Comparison of ENCODE assay signal across 23 cellular contexts in genomic region chr7:19294629-19295028, GRCh38.
A peak's percentile ranks its signal among the peaks of the same experiment; 100 is the strongest.
DNase-seq lines count a peak whose midpoint lies in the region; ATAC-seq and TF ChIP-seq lines count a peak whose summit lies in the region.
"Had no signal": no experiment of that assay in that cellular context is flagged by ENCODE, and none has a peak within 500 bp of the region (broad histone marks: within the 10 kb centered on the region; RNA-seq: fewer than 3 reads in every experiment).

No MANE protein-coding gene starts in this region.

- intact Hi-C loops in body of pancreas (cut with DNase I) = no loop called here

- H3K27me3 Mint-ChIP-seq in activated naive CD4-positive, alpha-beta T cell treated with anti-CD3 and anti-CD28 coated beads, Interleukin-2, amount 50 U/mL, for 24 hours = no peaks in the 10 kb centered on the region
- H3K27me3 Mint-ChIP-seq: activated CD4-positive, alpha-beta memory T cell treated with anti-CD3 and anti-CD28 coated beads for 36 hours; activated naive CD8-positive, alpha-beta T cell; activated T-cell treated with anti-CD3 and anti-CD28 coated beads, Interleukin-2, amount 50 U/mL, for 24 hours; CD4-positive, CD25-positive, alpha-beta regulatory T cell; memory B cell had no signal

- no peak for DNase-seq in activated naive CD4-positive, alpha-beta T cell (lab: John Stamatoyannopoulos, UW)
- DNase-seq in NCI-H2171 treated with DMSO at 0.1 percent for 48 hours (lab: John Stamatoyannopoulos, UW) = peak; percentile 65
- peak; percentile 38 for DNase-seq in fibroblast of the aortic adventitia (ENCODE audit: low read depth)
- no peak for DNase-seq in activated CD4-positive, CD25-positive, alpha-beta regulatory T cell treated with anti-CD3 and anti-CD28 coated beads, Interleukin-2, amount 50 U/mL, for 72 hours
- no peak for DNase-seq in body of pancreas
- DNase-seq: 8988T; activated CD4-positive, alpha-beta memory T cell treated with anti-CD3 and anti-CD28 coated beads for 36 hours; activated T-cell treated with anti-CD3 and anti-CD28 coated beads, Interleukin-2, amount 50 U/mL, for 24 hours; CD4-positive, CD25-positive, alpha-beta regulatory T cell; DMS79 treated with DMSO at 0.1 percent for 48 hours; heart right ventricle; KBM-7; NCI-H226; stimulated activated naive CD4-positive, alpha-beta T cell treated with Interleukin-2 at 50 U/mL for 16 hours; upper lobe of left lung had no signal

- H3K27ac Mint-ChIP-seq in activated naive CD4-positive, alpha-beta T cell treated with anti-CD3 and anti-CD28 coated beads, Interleukin-2, amount 50 U/mL, for 24 hours = peak overlapping the region; percentile 5
- H3K27ac Mint-ChIP-seq: activated CD4-positive, alpha-beta memory T cell treated with anti-CD3 and anti-CD28 coated beads for 36 hours; activated naive CD8-positive, alpha-beta T cell; activated T-cell treated with anti-CD3 and anti-CD28 coated beads, Interleukin-2, amount 50 U/mL, for 24 hours; CD4-positive, CD25-positive, alpha-beta regulatory T cell; memory B cell had no signal

- peaks cover 5% of the 10 kb centered on the region for H3K9me3 Mint-ChIP-seq in activated naive CD4-positive, alpha-beta T cell treated with anti-CD3 and anti-CD28 coated beads, Interleukin-2, amount 50 U/mL, for 24 hours
- H3K9me3 Mint-ChIP-seq: neural crest cell had no signal

- H3K9me3 ChIP-seq in subcutaneous abdominal adipose tissue (ENCODE audit: control insufficient read depth in 5 of 5, low read length in 5 of 5) (no peaks in the 10 kb centered on the region), body of pancreas (no peaks in the 10 kb centered on the region)
- H3K9me3 ChIP-seq: breast epithelium, heart right ventricle, upper lobe of left lung had no signal

- H3K27ac ChIP-seq in subcutaneous abdominal adipose tissue (ENCODE audit: low read depth, low read length) (no peak overlapping the region), body of pancreas (no peak overlapping the region)
- H3K27ac ChIP-seq: breast epithelium, epithelial cell of prostate, heart right ventricle, upper lobe of left lung had no signal

- H3K4me3 ChIP-seq in fibroblast of the aortic adventitia (ENCODE audit: low read depth, low read length) (no peak overlapping the region), subcutaneous abdominal adipose tissue (ENCODE audit: low read depth in 1 of 5, low read length in 5 of 5) (peak overlapping the region in 4 of 5 donors; percentile 5 to 38 (median 24)), body of pancreas (no peak overlapping the region)
- H3K4me3 ChIP-seq: breast epithelium, heart right ventricle, upper lobe of left lung had no signal

- no peaks in the 10 kb centered on the region for H3K36me3 Mint-ChIP-seq in activated naive CD4-positive, alpha-beta T cell treated with anti-CD3 and anti-CD28 coated beads, Interleukin-2, amount 50 U/mL, for 24 hours
- H3K36me3 Mint-ChIP-seq: activated CD4-positive, alpha-beta memory T cell treated with anti-CD3 and anti-CD28 coated beads for 36 hours; activated naive CD8-positive, alpha-beta T cell; CD4-positive, CD25-positive, alpha-beta regulatory T cell; memory B cell had no signal

- H3K36me3 ChIP-seq in subcutaneous abdominal adipose tissue (ENCODE audit: control insufficient read depth in 5 of 5, insufficient read depth in 5 of 5, low read length in 5 of 5) (no peaks in the 10 kb centered on the region), body of pancreas (replicated peaks in 1 of 2; ENCODE audit: insufficient read depth in 1 of 2, low read depth in 2 of 2) (no peaks in the 10 kb centered on the region)
- H3K36me3 ChIP-seq: breast epithelium, heart right ventricle, upper lobe of left lung had no signal

- peaks cover 0 to 8% (median 7%) of the 10 kb centered on the region in 5 donors for H3K4me1 ChIP-seq in subcutaneous abdominal adipose tissue (ENCODE audit: control insufficient read depth in 5 of 5, insufficient read depth in 5 of 5, low read length in 5 of 5)
- no peaks in the 10 kb centered on the region for H3K4me1 ChIP-seq in body of pancreas
- H3K4me1 ChIP-seq: breast epithelium, heart right ventricle, upper lobe of left lung had no signal

- H3K9ac ChIP-seq in subcutaneous abdominal adipose tissue (ENCODE audit: low read length in 5 of 5) = no peak overlapping the region

- no peak for TF ChIP-seq POLR2A in body of pancreas (IDR thresholded peaks at IDR 0.05)

- TF ChIP-seq CTCF in fibroblast of the aortic adventitia (IDR thresholded peaks at IDR 0.05; ENCODE audit: insufficient read depth, low read length) (no peak), body of pancreas (IDR thresholded peaks at IDR 0.05) (no peak)

- no peak overlapping the region for H3K4me3 Mint-ChIP-seq in activated naive CD4-positive, alpha-beta T cell treated with anti-CD3 and anti-CD28 coated beads, Interleukin-2, amount 50 U/mL, for 24 hours
- H3K4me3 Mint-ChIP-seq: activated CD4-positive, alpha-beta memory T cell treated with anti-CD3 and anti-CD28 coated beads for 36 hours; activated naive CD8-positive, alpha-beta T cell; activated T-cell treated with anti-CD3 and anti-CD28 coated beads, Interleukin-2, amount 50 U/mL, for 24 hours; CD4-positive, CD25-positive, alpha-beta regulatory T cell; memory B cell; neural crest cell had no signal

- no peaks in the 10 kb centered on the region for H3K4me1 Mint-ChIP-seq in activated naive CD4-positive, alpha-beta T cell treated with anti-CD3 and anti-CD28 coated beads, Interleukin-2, amount 50 U/mL, for 24 hours
- H3K4me1 Mint-ChIP-seq: CD4-positive, CD25-positive, alpha-beta regulatory T cell; memory B cell had no signal

- H3K27me3 ChIP-seq in subcutaneous abdominal adipose tissue (ENCODE audit: control insufficient read depth in 5 of 5, insufficient read depth in 4 of 5, low read length in 5 of 5) = no peaks in the 10 kb centered on the region
- H3K27me3 ChIP-seq in body of pancreas = no peaks in the 10 kb centered on the region
- H3K27me3 ChIP-seq: breast epithelium, heart right ventricle, upper lobe of left lung had no signal

- ATAC-seq in GM18498 (IDR thresholded peaks at IDR 0.05; ENCODE audit: unreplicated experiment) (no peak), body of pancreas (no peak)
- ATAC-seq: heart right ventricle had no signal

- WGBS in body of pancreas, 2 donors = 68 to 74% methylated on average over 5 of the region's 5 CpGs

Comparison
In these comparisons a context has a peak if more than half of its experiments do, and no peak if none do; other contexts are left out.
1. DNase-seq: peak in NCI-H2171 treated with DMSO at 0.1 percent for 48 hours (single experiment) and fibroblast of the aortic adventitia (single experiment); none in activated naive CD4-positive, alpha-beta T cell (0 of 4), activated CD4-positive, CD25-positive, alpha-beta regulatory T cell treated with anti-CD3 and anti-CD28 coated beads, Interleukin-2, amount 50 U/mL, for 72 hours (single experiment) and body of pancreas (0 of 4).
2. H3K4me3 ChIP-seq: peak in subcutaneous abdominal adipose tissue (4 of 5); none in fibroblast of the aortic adventitia (single experiment) and body of pancreas (0 of 2).